ENCODE assay signal across 31 cellular contexts in genomic region chr4:133129237-133129636, GRCh38. TPM values are rescaled to one million over a fixed set of nuclear protein-coding genes. Genes with fewer than 3 reads are reported as not detected.
A peak's percentile ranks its signal among the peaks of the same experiment; 100 is the strongest.
DNase-seq lines count a peak whose midpoint lies in the region; ATAC-seq, FAIRE-seq and TF ChIP-seq lines count a peak whose summit lies in the region.
"Had no signal": no experiment of that assay in that cellular context is flagged by ENCODE, and none has a peak within 500 bp of the region (broad histone marks: within the 10 kb centered on the region; RNA-seq: fewer than 3 reads in every experiment).

No MANE protein-coding gene starts in this region.

- H2BK12ac ChIP-seq in H1 (ENCODE audit: low read depth, low read length): no peak overlapping the region

- no peak overlapping the region for H2AK5ac ChIP-seq in H1 (ENCODE audit: low read depth, low read length)

- H3K9ac ChIP-seq in H1 (replicated peaks in 1 of 4; ENCODE audit: extremely low read depth in 1 of 4, low read depth in 3 of 4, low read length in 3 of 4) (no peak overlapping the region), smooth muscle cell (ENCODE audit: low read depth) (peak overlapping the region; percentile 71)
- H3K9ac ChIP-seq: KMS-11 had no signal

- H4K20me1 ChIP-seq in H1 (replicated peaks in 1 of 2; ENCODE audit: control insufficient read depth in 1 of 2, insufficient read depth in 2 of 2, low read length in 2 of 2): no peaks in the 10 kb centered on the region
- H4K20me1 ChIP-seq in smooth muscle cell (ENCODE audit: low read depth): no peaks in the 10 kb centered on the region

- no peaks in the 10 kb centered on the region for H3K79me1 ChIP-seq in H1 (ENCODE audit: low read depth, low read length)

- no peaks in the 10 kb centered on the region for H3K27me3 ChIP-seq in H1 (replicated peaks in 1 of 4; ENCODE audit: control insufficient read depth in 3 of 4, extremely low read depth in 1 of 4, insufficient read depth in 3 of 4, low read length in 3 of 4)
- H3K27me3 ChIP-seq in smooth muscle cell (ENCODE audit: low read depth): no peaks in the 10 kb centered on the region
- H3K27me3 ChIP-seq: SJCRH30 had no signal

- TF ChIP-seq EP300 in H1 (IDR thresholded peaks at IDR 0.05; ENCODE audit: borderline replicate concordance in 1 of 2, low read depth in 2 of 2, low read length in 2 of 2): no peak

- H2BK15ac ChIP-seq in H1 (ENCODE audit: low read length): no peak overlapping the region

- H3K14ac ChIP-seq in H1 (ENCODE audit: insufficient read length): no peak overlapping the region

- FAIRE-seq in H1 (lab: Jason Lieb, UNC): no peak
- FAIRE-seq in H54 (lab: Jason Lieb, UNC): no peak
- FAIRE-seq: A549, GM12878 had no signal

- H3K23ac ChIP-seq in H1 (ENCODE audit: insufficient read length): no peak overlapping the region

- H3K9me3 ChIP-seq in H1 (ENCODE audit: insufficient read depth in 2 of 2, low read depth in 1 of 2, low read length in 1 of 2) (no peaks in the 10 kb centered on the region), smooth muscle cell (replicated peaks; ENCODE audit: low read depth) (no peaks in the 10 kb centered on the region)
- H3K9me3 ChIP-seq: A549, SJCRH30 had no signal

- ATAC-seq in HG02885 (IDR thresholded peaks at IDR 0.05; ENCODE audit: poor library complexity, unreplicated experiment) (no peak), HG03565 (IDR thresholded peaks at IDR 0.05; ENCODE audit: unreplicated experiment) (no peak)
- ATAC-seq: A549, GM12878, PC-3, Right ventricle myocardium inferior, SK-N-SH treated with all-trans-retinoic acid at 6 μM for 48 hours had no signal

- TF ChIP-seq CTCF in H1 (IDR thresholded peaks at IDR 0.05; ENCODE audit: control extremely low read depth in 1 of 3, insufficient read depth in 1 of 3, low read depth in 1 of 3, low read length in 3 of 3) (no peak), smooth muscle cell (IDR thresholded peaks at IDR 0.05; ENCODE audit: borderline replicate concordance, insufficient read depth, poor library complexity, severe bottlenecking) (no peak)

- H2BK120ac ChIP-seq in H1 (replicated peaks; ENCODE audit: low read depth, low read length): no peak overlapping the region

- H4K5ac ChIP-seq in H1 (ENCODE audit: insufficient read length, low read depth, low read length): no peak overlapping the region

- H3K4me2 ChIP-seq in H1 (ENCODE audit: insufficient read depth in 1 of 2, low read depth in 2 of 2, low read length in 2 of 2) (no peak overlapping the region), smooth muscle cell (peak overlapping the region; percentile 75)
- H3K4me2 ChIP-seq: A549, KMS-11 had no signal

- POLR2A ChIA-PET in H1 (lab: Charles Lee; ENCODE audit: partially characterized antibody): no interaction called here

- H3K36me3 ChIP-seq in H1 (ENCODE audit: control insufficient read depth in 2 of 4, insufficient read depth in 4 of 4, low read length in 3 of 4) (no peaks in the 10 kb centered on the region), smooth muscle cell (ENCODE audit: low read depth) (no peaks in the 10 kb centered on the region)
- H3K36me3 ChIP-seq: SJCRH30 had no signal

- no peak overlapping the region for H3K56ac ChIP-seq in H1 (replicated peaks; ENCODE audit: insufficient read length, low read depth, low read length)

- H3K4me1 ChIP-seq in H1 (replicated peaks in 1 of 4; ENCODE audit: control insufficient read depth in 3 of 4, insufficient read depth in 4 of 4, low read length in 3 of 4) (peaks cover 0 to 6% (median 1%) of the 10 kb centered on the region in 4 experiments; a peak in 2 of 7 replicates), smooth muscle cell (ENCODE audit: low read depth) (peaks cover 34% of the 10 kb centered on the region)
- H3K4me1 ChIP-seq: A549 had no signal

- H3F3A ChIP-seq in smooth muscle cell (ENCODE audit: low read depth): no peaks in the 10 kb centered on the region

- no peaks in the 10 kb centered on the region for H3K23me2 ChIP-seq in H1 (ENCODE audit: low read depth, low read length)

- TF ChIP-seq RAD21 in H1 (IDR thresholded peaks at IDR 0.05 in 1 of 2, conservative IDR thresholded peaks at IDR 0.05 in 1 of 2; ENCODE audit: low read depth in 2 of 2, low read length in 2 of 2): no peak

- no peak overlapping the region for H4K8ac ChIP-seq in H1 (ENCODE audit: extremely low read depth, insufficient read depth, low read length)

- H3K18ac ChIP-seq in H1 (ENCODE audit: extremely low read depth, low read length): no peak overlapping the region

- peak overlapping the region; percentile 34 for H3K4ac ChIP-seq in H1 (replicated peaks; ENCODE audit: insufficient read length, low read depth, low read length)

- H4K91ac ChIP-seq in H1 (replicated peaks; ENCODE audit: insufficient read length, low read length): no peak overlapping the region

- H3K79me2 ChIP-seq in H1 (ENCODE audit: control insufficient read depth in 1 of 2, insufficient read depth in 2 of 2, low read length in 2 of 2) (no peaks in the 10 kb centered on the region), smooth muscle cell (ENCODE audit: low read depth) (no peaks in the 10 kb centered on the region)

- H3K4me3 ChIP-seq in H1 (ENCODE audit: extremely low read depth in 1 of 4, insufficient read depth in 2 of 4, low read depth in 3 of 4, low read length in 4 of 4) (no peak overlapping the region), smooth muscle cell (no peak overlapping the region)
- H3K4me3 ChIP-seq: A549, GM12878, SJCRH30 had no signal

- H2AFZ ChIP-seq in H1 (ENCODE audit: low read length) (0 out of 2 replicates have a peak overlapping the region, but pooled peaks have one; percentile 10), smooth muscle cell (ENCODE audit: low read depth) (no peak overlapping the region)

- CTCF ChIA-PET in H1 (lab: Charles Lee; ENCODE audit: partially characterized antibody): no interaction called here

- no peak for TF ChIP-seq POLR2A in H1 (IDR thresholded peaks at IDR 0.05; ENCODE audit: control extremely low read depth in 1 of 2, low read depth in 2 of 2, low read length in 2 of 2)
- TF ChIP-seq POLR2A in H54 (IDR thresholded peaks at IDR 0.05; ENCODE audit: low read depth, low read length): no peak

- no peak overlapping the region for H2BK5ac ChIP-seq in H1 (ENCODE audit: low read depth, low read length)

- no peak overlapping the region for H2BK20ac ChIP-seq in H1 (ENCODE audit: low read length)

- H3K27ac ChIP-seq in H1 (ENCODE audit: low read depth, low read length): no peak overlapping the region
- H3K27ac ChIP-seq in smooth muscle cell (ENCODE audit: low read depth): peak overlapping the region; percentile 97
- H3K27ac ChIP-seq: A549, HL-60, KMS-11 had no signal

- DNase-seq in HCEC 1CT (peak; percentile 9), amniotic epithelial cell (ENCODE audit: low read depth) (peak; percentile 28), H1 (ENCODE audit: low read depth in 1 of 2, low spot score in 2 of 2) (no peak), smooth muscle cell (lab: John Stamatoyannopoulos, UW; ENCODE audit: unreplicated experiment) (no peak), H54 (ENCODE audit: insufficient read length, low spot score) (no peak)
- DNase-seq: AML-193; C1 segment of cervical spinal cord; CD4-positive, alpha-beta memory T cell; COR-L47; DMS53; GDM1; H7; NCI-H1092; NCI-H1436; NCI-H187 treated with DMSO at 0.1 percent for 48 hours; NCI-H2107; NCI-H446; NCI-H524 treated with DMSO at 0.1 percent for 48 hours; NCI-H82; NK-92 treated with Interleukin-12 subunit alpha and Interleukin-12 subunit beta, amount 100 ng/mL, for 24 hours; PC-3; SJCRH30 had no signal

TF ChIP-seq in H1, 55 proteins besides CTCF, POLR2A, EP300 and RAD21 (continues in another document):
- TF ChIP-seq MAX (IDR thresholded peaks at IDR 0.05): no peak

RNA-seq across cellular contexts. Expression of gene PCDH10, which starts 19.9 kb away (rescaled TPM):
- total RNA-seq in H1 (2021; fragmentation: NEBNext Ultra II Directional; extraction: Animal tissue kit (Norgen Biotek cat#: 25700)): 9.3 and 10.0 TPM in 2 replicates
- polyA plus RNA-seq in H1 (2011; rRNA removed): 2.2 and 3.0 TPM in 2 replicates
- 2.6 TPM for polyA plus RNA-seq in H1 (2011; cell fraction: cytosol; rRNA removed)
- 5.5 TPM for polyA plus RNA-seq in H1 (2011; cell fraction: nucleus; rRNA removed)
- polyA plus RNA-seq in H1 (2012, experiment 1 of 2): 1.9 to 3.1 TPM (median 2.6 TPM) in 4 replicates
- 1.1 TPM for polyA plus RNA-seq in H1 (2012, experiment 2 of 2)
- 24.2 TPM for polyA plus RNA-seq in H1 (2013, experiment 1 of 2)
- 22.9 TPM for polyA plus RNA-seq in H1 (2013, experiment 2 of 2)
- 5.8 and 6.0 TPM in 2 replicates for polyA minus RNA-seq in H1 (2011; rRNA and poly(A)+ RNA removed)
- polyA minus RNA-seq in H1 (2011; cell fraction: cytosol; rRNA and poly(A)+ RNA removed): 4.3 TPM
- 11.5 TPM for polyA minus RNA-seq in H1 (2011; cell fraction: nucleus; rRNA and poly(A)+ RNA removed)
- 103 and 126 TPM in 2 replicates for total RNA-seq in smooth muscle cell
- 63.1 and 129 TPM in 2 replicates for polyA plus RNA-seq in smooth muscle cell
- total RNA-seq: CD4-positive, alpha-beta memory T cell; GM12878 had no signal
- polyA plus RNA-seq: CD4-positive, alpha-beta memory T cell; IgD-negative memory B cell had no signal

Comparison
In these comparisons a context has a peak if more than half of its experiments do, and no peak if none do; other contexts are left out.
1. DNase-seq: peak in HCEC 1CT (single experiment) and amniotic epithelial cell (single experiment); none in H1 (0 of 2), smooth muscle cell (single experiment) and H54 (single experiment).